Comparison of ENCODE assay signal across 8 cellular contexts in the genomic region with DNA sequence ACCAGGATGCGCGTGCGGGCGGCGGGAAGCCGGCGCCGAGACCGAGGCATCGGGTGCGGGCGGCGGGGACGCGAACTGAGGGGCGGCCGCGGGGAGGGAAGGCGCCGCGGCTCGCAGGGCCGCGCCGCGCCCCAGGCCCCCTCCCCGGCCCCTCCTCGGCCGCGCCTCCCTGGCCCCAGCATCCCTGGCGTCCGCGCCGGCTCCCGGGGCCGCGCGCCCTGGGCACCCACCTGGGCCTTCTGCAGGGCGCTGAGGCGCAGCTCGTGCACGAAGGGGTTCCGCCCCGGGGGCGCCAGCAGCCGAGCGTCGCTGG. TPM values are rescaled to one million over a fixed set of nuclear protein-coding genes. Genes with fewer than 3 reads are reported as not detected.
DNase-seq lines count a peak whose midpoint lies in the region; ATAC-seq and TF ChIP-seq lines count a peak whose summit lies in the region.

No MANE protein-coding gene starts in this region.

- peaks cover 22% of the 10 kb centered on the region for H3K4me1 Mint-ChIP-seq in activated naive CD4-positive, alpha-beta T cell treated with anti-CD3 and anti-CD28 coated beads for 36 hours (ENCODE audit: low read depth)

- H3K9me3 Mint-ChIP-seq in activated naive CD4-positive, alpha-beta T cell treated with anti-CD3 and anti-CD28 coated beads for 36 hours = no peaks in the 10 kb centered on the region

- H3K27me3 ChIP-seq in SJSA1 (replicated peaks) (0 out of 2 replicates have a peak, but pooled peaks cover 3% of the 10 kb centered on the region), gastroesophageal sphincter (no peaks in the 10 kb centered on the region)

- H3K36me3 ChIP-seq in SJSA1 (peaks cover 16% of the 10 kb centered on the region), gastroesophageal sphincter (peaks cover 0 to 23% of the 10 kb centered on the region in 2 donors)

- no peak for DNase-seq in activated naive CD4-positive, alpha-beta T cell treated with anti-CD3 and anti-CD28 coated beads for 36 hours
- no peak for DNase-seq in activated naive CD4-positive, alpha-beta T cell treated with anti-CD3 and anti-CD28 coated beads, Interleukin-2, amount 50 U/mL, for 16 hours
- DNase-seq in SJSA1 (ENCODE audit: low read depth in 1 of 2, low spot score in 2 of 2) (no peak), NCI-H510A treated with DMSO at 0.1 percent for 48 hours (lab: John Stamatoyannopoulos, UW) (no peak)
- DNase-seq in activated CD8-positive, alpha-beta memory T cell treated with anti-CD3 and anti-CD28 coated beads, Interleukin-2, amount 50 U/mL, for 4 hours = no peak

- H3K27me3 Mint-ChIP-seq in activated naive CD4-positive, alpha-beta T cell treated with anti-CD3 and anti-CD28 coated beads for 36 hours (ENCODE audit: low read depth) = no peaks in the 10 kb centered on the region

- H3K36me3 Mint-ChIP-seq in activated naive CD4-positive, alpha-beta T cell treated with anti-CD3 and anti-CD28 coated beads for 36 hours (ENCODE audit: low read depth) = peaks cover 9% of the 10 kb centered on the region

- no CpG with 5 or more reads among the region's 48 CpGs for WGBS in gastroesophageal sphincter (ENCODE audit: low coverage in 1 of 2), 2 donors

- no peak overlapping the region for H3K27ac Mint-ChIP-seq in activated naive CD4-positive, alpha-beta T cell treated with anti-CD3 and anti-CD28 coated beads for 36 hours

- H3K4me3 ChIP-seq in SJSA1 = peak overlapping the region; percentile 97
- H3K4me3 ChIP-seq in gastroesophageal sphincter = peak overlapping the region; percentile 87 to 94
- peak overlapping the region; percentile 58 to 81 (median 71) for H3K4me3 ChIP-seq in skin epidermis

- TF ChIP-seq EP300 in gastroesophageal sphincter (IDR thresholded peaks at IDR 0.05) = no peak

- peak overlapping the region; percentile 66 for H3K4me3 Mint-ChIP-seq in activated naive CD4-positive, alpha-beta T cell treated with anti-CD3 and anti-CD28 coated beads for 36 hours

- H3K4me1 ChIP-seq in SJSA1 (replicated peaks) = peaks cover 18% of the 10 kb centered on the region
- H3K4me1 ChIP-seq in gastroesophageal sphincter = peaks cover 0 to 33% (median 18%) of the 10 kb centered on the region in 3 donors

- ATAC-seq in HG02885 (IDR thresholded peaks at IDR 0.05; ENCODE audit: poor library complexity, unreplicated experiment) = peak; percentile 32
- ATAC-seq in gastroesophageal sphincter = peak; percentile 44

- no peak for TF ChIP-seq POLR2A in gastroesophageal sphincter (IDR thresholded peaks at IDR 0.05)

- H3K27ac ChIP-seq in SJSA1 (no peak overlapping the region), gastroesophageal sphincter (peak overlapping the region in 3 of 4 donors; percentile 89 to 93 (median 90)), skin epidermis (peak overlapping the region in 17 of 21 experiments; percentile 37 to 98 (median 94))

- H3K9me3 ChIP-seq in SJSA1 (replicated peaks) (peaks cover 3% of the 10 kb centered on the region; the same call in 1 of the 2 replicates), gastroesophageal sphincter (no peaks in the 10 kb centered on the region)

- no peak for TF ChIP-seq CTCF in gastroesophageal sphincter (IDR thresholded peaks at IDR 0.05)

- CTCF ChIA-PET in activated naive CD4-positive, alpha-beta T cell treated with anti-CD3 and anti-CD28 coated beads for 36 hours (lab: Charles Lee) = interaction anchor here (0.6 kb wide), 1 partner anchor 121 kb away, joined by 3 read pairs; no protein-coding TSS in a partner anchor

- intact Hi-C loops in activated naive CD4-positive, alpha-beta T cell treated with anti-CD3 and anti-CD28 coated beads for 36 hours (cut with micrococcal nuclease) = loop anchor here (1.0 kb wide), 1 partner anchor 71 kb away; no protein-coding TSS in a partner anchor

RNA-seq across cellular contexts. Expression of gene LPCAT1, which starts 0.3 kb away (rescaled TPM):
- total RNA-seq in activated naive CD4-positive, alpha-beta T cell treated with anti-CD3 and anti-CD28 coated beads for 36 hours = 10 to 100 TPM; 31.2 to 34.1 TPM
- 22.5 and 28.2 TPM in 2 replicates for total RNA-seq in SJSA1 (2014; rRNA removed; shearing (Covaris generic))
- 10 to 100 TPM; 20.3 to 52.6 (median 31.8) TPM for total RNA-seq in gastroesophageal sphincter
